In the genomic region with DNA sequence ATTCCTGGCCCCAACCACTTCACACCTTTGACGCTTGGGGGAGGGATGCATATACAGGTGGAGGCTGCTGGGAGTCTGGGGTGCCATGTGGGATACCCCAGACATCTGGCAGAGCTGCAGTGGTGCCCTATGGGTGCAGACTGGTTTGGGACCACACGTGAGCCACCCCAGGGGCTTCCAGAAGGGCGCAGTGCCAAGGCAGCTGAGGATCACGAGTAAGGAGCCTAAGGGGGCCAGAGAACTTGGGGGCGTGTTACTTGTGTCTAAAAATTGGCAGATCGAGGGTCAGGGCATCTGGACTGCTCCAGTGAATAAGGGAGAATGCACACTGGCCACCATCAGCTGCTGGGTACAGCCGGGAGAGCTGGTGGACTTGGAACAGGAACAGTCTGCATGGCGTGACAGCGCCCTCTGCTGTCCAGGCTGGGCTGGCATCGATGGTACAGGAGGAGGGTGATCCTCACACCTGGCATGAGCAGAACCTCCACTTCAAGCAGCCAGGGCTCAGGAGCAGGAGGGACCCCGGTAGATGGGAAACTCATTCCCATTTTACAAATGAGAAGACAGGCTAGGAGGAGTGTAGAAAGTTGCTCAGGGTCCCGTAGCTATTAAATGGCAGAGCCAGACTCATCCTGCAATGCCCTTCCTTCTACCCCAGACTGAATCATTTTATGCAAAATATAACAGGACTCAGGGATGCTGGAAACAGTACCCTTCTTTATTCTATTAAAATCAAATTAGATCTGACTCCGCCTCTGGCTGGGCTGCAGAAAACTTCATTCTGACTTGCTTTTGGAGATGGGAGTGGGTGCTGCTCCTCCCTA, we compare ENCODE assay signal across 1 cellular context.
A peak's percentile ranks its signal among the peaks of the same experiment; 100 is the strongest.
TF ChIP-seq lines count a peak whose summit lies in the region.

No MANE protein-coding gene starts in this region.

TF ChIP-seq in HepG2, 621 proteins besides CTCF, POLR2A, EP300 and RAD21 (continued from another document):
- TF ChIP-seq, protein P1, sequence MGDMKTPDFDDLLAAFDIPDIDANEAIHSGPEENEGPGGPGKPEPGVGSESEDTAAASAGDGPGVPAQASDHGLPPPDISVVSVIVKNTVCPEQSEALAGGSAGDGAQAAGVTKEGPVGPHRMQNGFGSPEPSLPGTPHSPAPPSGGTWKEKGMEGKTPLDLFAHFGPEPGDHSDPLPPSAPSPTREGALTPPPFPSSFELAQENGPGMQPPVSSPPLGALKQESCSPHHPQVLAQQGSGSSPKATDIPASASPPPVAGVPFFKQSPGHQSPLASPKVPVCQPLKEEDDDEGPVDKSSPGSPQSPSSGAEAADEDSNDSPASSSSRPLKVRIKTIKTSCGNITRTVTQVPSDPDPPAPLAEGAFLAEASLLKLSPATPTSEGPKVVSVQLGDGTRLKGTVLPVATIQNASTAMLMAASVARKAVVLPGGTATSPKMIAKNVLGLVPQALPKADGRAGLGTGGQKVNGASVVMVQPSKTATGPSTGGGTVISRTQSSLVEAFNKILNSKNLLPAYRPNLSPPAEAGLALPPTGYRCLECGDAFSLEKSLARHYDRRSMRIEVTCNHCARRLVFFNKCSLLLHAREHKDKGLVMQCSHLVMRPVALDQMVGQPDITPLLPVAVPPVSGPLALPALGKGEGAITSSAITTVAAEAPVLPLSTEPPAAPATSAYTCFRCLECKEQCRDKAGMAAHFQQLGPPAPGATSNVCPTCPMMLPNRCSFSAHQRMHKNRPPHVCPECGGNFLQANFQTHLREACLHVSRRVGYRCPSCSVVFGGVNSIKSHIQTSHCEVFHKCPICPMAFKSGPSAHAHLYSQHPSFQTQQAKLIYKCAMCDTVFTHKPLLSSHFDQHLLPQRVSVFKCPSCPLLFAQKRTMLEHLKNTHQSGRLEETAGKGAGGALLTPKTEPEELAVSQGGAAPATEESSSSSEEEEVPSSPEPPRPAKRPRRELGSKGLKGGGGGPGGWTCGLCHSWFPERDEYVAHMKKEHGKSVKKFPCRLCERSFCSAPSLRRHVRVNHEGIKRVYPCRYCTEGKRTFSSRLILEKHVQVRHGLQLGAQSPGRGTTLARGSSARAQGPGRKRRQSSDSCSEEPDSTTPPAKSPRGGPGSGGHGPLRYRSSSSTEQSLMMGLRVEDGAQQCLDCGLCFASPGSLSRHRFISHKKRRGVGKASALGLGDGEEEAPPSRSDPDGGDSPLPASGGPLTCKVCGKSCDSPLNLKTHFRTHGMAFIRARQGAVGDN (CRISPR knock-in tag; IDR thresholded peaks at IDR 0.05) = peak; percentile 48
- TF ChIP-seq NAIF1 (CRISPR knock-in tag; IDR thresholded peaks at IDR 0.05; ENCODE audit: borderline replicate concordance) (no peak), HCFC1 (IDR thresholded peaks at IDR 0.05; ENCODE audit: low read depth, low read length) (0 out of 2 replicates have a peak, but pooled peaks have one; percentile 27), THAP11 (CRISPR knock-in tag; IDR thresholded peaks at IDR 0.05) (peak; percentile 35; the same call in 1 of the 2 replicates), SUZ12 (IDR thresholded peaks at IDR 0.05; ENCODE audit: low read depth, low read length) (peak; percentile 24; the same call in 1 of the 2 replicates), ZNF772 (CRISPR knock-in tag; IDR thresholded peaks at IDR 0.05) (0 out of 2 replicates have a peak, but pooled peaks have one; percentile 26), RXRA (CRISPR knock-in tag; IDR thresholded peaks at IDR 0.05) (0 out of 2 replicates have a peak, but pooled peaks have one; percentile 25)
- TF ChIP-seq, protein P2, sequence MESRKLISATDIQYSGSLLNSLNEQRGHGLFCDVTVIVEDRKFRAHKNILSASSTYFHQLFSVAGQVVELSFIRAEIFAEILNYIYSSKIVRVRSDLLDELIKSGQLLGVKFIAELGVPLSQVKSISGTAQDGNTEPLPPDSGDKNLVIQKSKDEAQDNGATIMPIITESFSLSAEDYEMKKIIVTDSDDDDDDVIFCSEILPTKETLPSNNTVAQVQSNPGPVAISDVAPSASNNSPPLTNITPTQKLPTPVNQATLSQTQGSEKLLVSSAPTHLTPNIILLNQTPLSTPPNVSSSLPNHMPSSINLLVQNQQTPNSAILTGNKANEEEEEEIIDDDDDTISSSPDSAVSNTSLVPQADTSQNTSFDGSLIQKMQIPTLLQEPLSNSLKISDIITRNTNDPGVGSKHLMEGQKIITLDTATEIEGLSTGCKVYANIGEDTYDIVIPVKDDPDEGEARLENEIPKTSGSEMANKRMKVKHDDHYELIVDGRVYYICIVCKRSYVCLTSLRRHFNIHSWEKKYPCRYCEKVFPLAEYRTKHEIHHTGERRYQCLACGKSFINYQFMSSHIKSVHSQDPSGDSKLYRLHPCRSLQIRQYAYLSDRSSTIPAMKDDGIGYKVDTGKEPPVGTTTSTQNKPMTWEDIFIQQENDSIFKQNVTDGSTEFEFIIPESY (CRISPR knock-in tag; IDR thresholded peaks at IDR 0.05) = no peak
- TF ChIP-seq, protein P3, sequence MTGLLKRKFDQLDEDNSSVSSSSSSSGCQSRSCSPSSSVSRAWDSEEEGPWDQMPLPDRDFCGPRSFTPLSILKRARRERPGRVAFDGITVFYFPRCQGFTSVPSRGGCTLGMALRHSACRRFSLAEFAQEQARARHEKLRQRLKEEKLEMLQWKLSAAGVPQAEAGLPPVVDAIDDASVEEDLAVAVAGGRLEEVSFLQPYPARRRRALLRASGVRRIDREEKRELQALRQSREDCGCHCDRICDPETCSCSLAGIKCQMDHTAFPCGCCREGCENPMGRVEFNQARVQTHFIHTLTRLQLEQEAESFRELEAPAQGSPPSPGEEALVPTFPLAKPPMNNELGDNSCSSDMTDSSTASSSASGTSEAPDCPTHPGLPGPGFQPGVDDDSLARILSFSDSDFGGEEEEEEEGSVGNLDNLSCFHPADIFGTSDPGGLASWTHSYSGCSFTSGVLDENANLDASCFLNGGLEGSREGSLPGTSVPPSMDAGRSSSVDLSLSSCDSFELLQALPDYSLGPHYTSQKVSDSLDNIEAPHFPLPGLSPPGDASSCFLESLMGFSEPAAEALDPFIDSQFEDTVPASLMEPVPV (CRISPR knock-in tag; IDR thresholded peaks at IDR 0.05) = no peak
- TF ChIP-seq, protein P4, sequence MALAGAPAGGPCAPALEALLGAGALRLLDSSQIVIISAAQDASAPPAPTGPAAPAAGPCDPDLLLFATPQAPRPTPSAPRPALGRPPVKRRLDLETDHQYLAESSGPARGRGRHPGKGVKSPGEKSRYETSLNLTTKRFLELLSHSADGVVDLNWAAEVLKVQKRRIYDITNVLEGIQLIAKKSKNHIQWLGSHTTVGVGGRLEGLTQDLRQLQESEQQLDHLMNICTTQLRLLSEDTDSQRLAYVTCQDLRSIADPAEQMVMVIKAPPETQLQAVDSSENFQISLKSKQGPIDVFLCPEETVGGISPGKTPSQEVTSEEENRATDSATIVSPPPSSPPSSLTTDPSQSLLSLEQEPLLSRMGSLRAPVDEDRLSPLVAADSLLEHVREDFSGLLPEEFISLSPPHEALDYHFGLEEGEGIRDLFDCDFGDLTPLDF (CRISPR knock-in tag; IDR thresholded peaks at IDR 0.05) = no peak
